In the genomic region with DNA sequence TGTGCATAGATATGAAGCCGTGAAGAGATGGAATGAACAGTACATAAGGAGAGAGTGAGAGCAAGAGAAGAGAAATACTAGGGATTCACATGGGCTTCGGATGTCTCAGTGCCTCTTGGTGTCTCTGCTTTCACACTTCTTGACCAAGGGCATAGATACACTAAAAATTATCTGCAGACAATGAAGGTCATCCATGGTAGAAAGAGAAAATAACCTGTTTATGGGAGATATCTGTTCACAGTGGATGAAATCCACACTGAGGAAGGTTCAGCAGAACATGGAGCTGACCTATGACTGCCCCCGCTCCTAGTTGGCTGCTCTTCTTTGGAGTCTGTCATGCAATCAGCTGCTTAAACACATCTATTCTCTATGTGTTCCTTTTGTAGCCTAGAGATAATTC, we compare ENCODE assay signal across 3 cellular contexts. TPM values are rescaled to one million over a fixed set of nuclear protein-coding genes. Genes with fewer than 3 reads are reported as not detected.
"Had no signal": no experiment of that assay in that cellular context is flagged by ENCODE, and none has a peak within 500 bp of the region (broad histone marks: within the 10 kb centered on the region; RNA-seq: fewer than 3 reads in every experiment).

No MANE protein-coding gene starts in this region.

RNA-seq across cellular contexts. Expression of gene AKR1C1, which starts 6.1 kb away (rescaled TPM):
- total RNA-seq: OCI-LY7 had no signal

RNA-seq across cellular contexts. Expression of gene AKR1C2, which starts 34.4 kb away (rescaled TPM):
- total RNA-seq: OCI-LY7, SK-MEL-5 had no signal
- polyA plus RNA-seq: SK-N-SH had no signal
